Comparison of ENCODE assay signal across 8 cellular contexts in genomic region chr7:42236266-42237161, GRCh38. TPM values are rescaled to one million over a fixed set of nuclear protein-coding genes. Genes with fewer than 3 reads are reported as not detected.
A peak's percentile ranks its signal among the peaks of the same experiment; 100 is the strongest.
DNase-seq lines count a peak whose midpoint lies in the region; ATAC-seq and TF ChIP-seq lines count a peak whose summit lies in the region.

No MANE protein-coding gene starts in this region.

- H3K79me2 ChIP-seq in DND-41 (ENCODE audit: insufficient read depth, low read length) (peaks cover 46% of the 10 kb centered on the region), MM.1S (ENCODE audit: low read length) (no peaks in the 10 kb centered on the region)

- H3K4me2 ChIP-seq in DND-41 (ENCODE audit: insufficient read depth, low read length) (peak overlapping the region; percentile 92), MM.1S (ENCODE audit: low read depth, low read length) (peak overlapping the region; percentile 96)

- H3K9me3 ChIP-seq in DND-41 (ENCODE audit: insufficient read depth, low read length, severe bottlenecking) (no peaks in the 10 kb centered on the region), MM.1S (replicated peaks; ENCODE audit: insufficient read depth, low read length) (no peaks in the 10 kb centered on the region), colonic mucosa (no peaks in the 10 kb centered on the region), subcutaneous abdominal adipose tissue (ENCODE audit: control insufficient read depth in 5 of 5, low read length in 5 of 5) (no peaks in the 10 kb centered on the region)

- H3K9ac ChIP-seq in DND-41 (ENCODE audit: low read depth, low read length): peak overlapping the region; percentile 82
- peak overlapping the region; percentile 64 for H3K9ac ChIP-seq in MM.1S (ENCODE audit: low read length)
- H3K9ac ChIP-seq in colonic mucosa (ENCODE audit: low read depth in 2 of 2, low read length in 2 of 2): peak overlapping the region; percentile 43 to 68
- H3K9ac ChIP-seq in subcutaneous abdominal adipose tissue (ENCODE audit: low read length in 5 of 5): peak overlapping the region in 4 of 5 donors; percentile 16 to 62 (median 54)

- intact Hi-C loops in colonic mucosa (cut with DNase I): no loop called here

- peaks cover 34% of the 10 kb centered on the region for H3K4me1 ChIP-seq in DND-41 (ENCODE audit: insufficient read depth, low read length)
- no peaks in the 10 kb centered on the region for H3K4me1 ChIP-seq in MM.1S (ENCODE audit: low read length)
- no peaks in the 10 kb centered on the region for H3K4me1 ChIP-seq in colonic mucosa
- peaks cover 2 to 51% (median 33%) of the 10 kb centered on the region in 5 donors for H3K4me1 ChIP-seq in subcutaneous abdominal adipose tissue (ENCODE audit: control insufficient read depth in 5 of 5, insufficient read depth in 5 of 5, low read length in 5 of 5)

- H3K36me3 ChIP-seq in DND-41 (ENCODE audit: insufficient read depth, low read length) (no peaks in the 10 kb centered on the region), MM.1S (replicated peaks; ENCODE audit: insufficient read depth, low read length) (no peaks in the 10 kb centered on the region), colonic mucosa (no peaks in the 10 kb centered on the region), subcutaneous abdominal adipose tissue (ENCODE audit: control insufficient read depth in 5 of 5, insufficient read depth in 5 of 5, low read length in 5 of 5) (no peaks in the 10 kb centered on the region)

- DNase-seq in DND-41 (peak; percentile 79), MM.1S (peak; percentile 42), colonic mucosa (peak; percentile 34), left lobe of liver (ENCODE audit: low spot score) (no peak), NCI-H345 treated with DMSO at 0.1 percent for 48 hours (lab: John Stamatoyannopoulos, UW; ENCODE audit: unreplicated experiment) (no peak), LoVo (ENCODE audit: low spot score) (no peak)

- H3K4me3 ChIP-seq in DND-41 (ENCODE audit: low read depth in 1 of 2, low read length in 2 of 2): peak overlapping the region; percentile 86 to 93
- peak overlapping the region; percentile 85 for H3K4me3 ChIP-seq in MM.1S (ENCODE audit: low read length)
- H3K4me3 ChIP-seq in colonic mucosa: peak overlapping the region; percentile 50
- peak overlapping the region; percentile 73 to 90 (median 83) for H3K4me3 ChIP-seq in subcutaneous abdominal adipose tissue (ENCODE audit: low read depth in 1 of 5, low read length in 5 of 5)

- H3K27me3 ChIP-seq in DND-41 (ENCODE audit: insufficient read depth, low read length, poor library complexity) (no peaks in the 10 kb centered on the region), MM.1S (replicated peaks; ENCODE audit: insufficient read depth, low read length) (no peaks in the 10 kb centered on the region), colonic mucosa (peaks cover 22% of the 10 kb centered on the region), subcutaneous abdominal adipose tissue (ENCODE audit: control insufficient read depth in 5 of 5, insufficient read depth in 4 of 5, low read length in 5 of 5) (peaks cover 0 to 28% (median 18%) of the 10 kb centered on the region in 5 donors)

- TF ChIP-seq CTCF in DND-41 (IDR thresholded peaks at IDR 0.05; ENCODE audit: borderline replicate concordance, extremely low read depth, low read length, poor library complexity, severe bottlenecking): no peak
- no peak for TF ChIP-seq CTCF in MM.1S (IDR thresholded peaks at IDR 0.05; ENCODE audit: low read length)
- TF ChIP-seq CTCF in colonic mucosa (IDR thresholded peaks at IDR 0.05): no peak

- H3K27ac ChIP-seq in DND-41 (ENCODE audit: low read length) (peak overlapping the region; percentile 81), MM.1S (ENCODE audit: low read length) (no peak overlapping the region), colonic mucosa (peak overlapping the region; percentile 69), subcutaneous abdominal adipose tissue (ENCODE audit: low read depth, low read length) (peak overlapping the region; percentile 67)

- H3F3A ChIP-seq in MM.1S (ENCODE audit: insufficient read depth, low read length): no peaks in the 10 kb centered on the region

- H3K9me2 ChIP-seq in MM.1S (replicated peaks; ENCODE audit: insufficient read depth, low read length): no peaks in the 10 kb centered on the region

- H4K20me1 ChIP-seq in DND-41 (ENCODE audit: insufficient read depth, low read length): peaks cover 15% of the 10 kb centered on the region; the same call in 1 of the 2 replicates
- H4K20me1 ChIP-seq in MM.1S (ENCODE audit: insufficient read depth, low read length): no peaks in the 10 kb centered on the region

- ATAC-seq in DND-41 (ENCODE audit: insufficient read depth, low read depth) (peak; percentile 66), GM21619 (IDR thresholded peaks at IDR 0.05; ENCODE audit: unreplicated experiment) (peak; percentile 22), left lobe of liver (peak; percentile 43)

- H2AFZ ChIP-seq in DND-41 (ENCODE audit: low read depth, low read length): peak overlapping the region; percentile 96
- peak overlapping the region; percentile 85 for H2AFZ ChIP-seq in MM.1S (ENCODE audit: low read length)

RNA-seq across cellular contexts. Expression of gene GLI3, which starts 0.5 kb away (rescaled TPM):
- total RNA-seq in colonic mucosa (1 to 10 TPM; 1.8 to 8.0 TPM), left lobe of liver (0.88 TPM)

Comparison
In these comparisons a context has a peak if more than half of its experiments do, and no peak if none do; other contexts are left out.
1. DNase-seq: peak in DND-41 (single experiment), MM.1S (single experiment) and colonic mucosa (single experiment); none in left lobe of liver (single experiment), NCI-H345 treated with DMSO at 0.1 percent for 48 hours (single experiment) and LoVo (single experiment).
2. Peak in every context shown above with its lines, with median percentiles within 50 percentile points of each other: ATAC-seq, H3K4me3 ChIP-seq and H3K9ac ChIP-seq.